Comparison of ENCODE assay signal across 21 cellular contexts in genomic region chrX:123817288-123817894, GRCh38. TPM values are rescaled to one million over a fixed set of nuclear protein-coding genes. Genes with fewer than 3 reads are reported as not detected.
DNase-seq lines count a peak whose midpoint lies in the region; ATAC-seq, FAIRE-seq and TF ChIP-seq lines count a peak whose summit lies in the region.
"Had no signal": no experiment of that assay in that cellular context is flagged by ENCODE, and none has a peak within 500 bp of the region (broad histone marks: within the 10 kb centered on the region; RNA-seq: fewer than 3 reads in every experiment).

No MANE protein-coding gene starts in this region.

- FAIRE-seq in HepG2 (lab: Jason Lieb, UNC) = no peak
- FAIRE-seq: GM12892, GM19239, H54 had no signal

- H3K4me3 ChIP-seq in right lobe of liver = no peak overlapping the region
- H3K4me3 ChIP-seq in HepG2 (replicated peaks in 1 of 3; ENCODE audit: insufficient read depth in 1 of 3, low read depth in 2 of 3, low read length in 3 of 3) = no peak overlapping the region
- H3K4me3 ChIP-seq in parathyroid adenoma (ENCODE audit: low read depth, low read length) = no peak overlapping the region
- H3K4me3 ChIP-seq: BLaER1, MG63 had no signal

- in situ Hi-C loops in HepG2 (cut with HindIII; ENCODE audit: extremely low pct_ligation_motif_present, low pct_unique_long_range_greater_than_20kb) = no loop called here

- peak in 2 of 4 donors; percentile 15 to 45 for ATAC-seq in right lobe of liver
- ATAC-seq in HepG2 = no peak
- ATAC-seq in GM21529 (IDR thresholded peaks at IDR 0.05; ENCODE audit: unreplicated experiment) = no peak

- H3K9me3 ChIP-seq in right lobe of liver (no peaks in the 10 kb centered on the region), HepG2 (ENCODE audit: low read length) (no peaks in the 10 kb centered on the region), parathyroid adenoma (ENCODE audit: control insufficient read depth, low read length) (no peaks in the 10 kb centered on the region)
- H3K9me3 ChIP-seq: MG63 had no signal

- H3K4me2 ChIP-seq in HepG2 (ENCODE audit: low read depth, low read length) (no peak overlapping the region), parathyroid adenoma (ENCODE audit: low read length) (no peak overlapping the region)
- H3K4me2 ChIP-seq: BLaER1 had no signal

- no peak for TF ChIP-seq RAD21 in HepG2 (CRISPR knock-in tag; IDR thresholded peaks at IDR 0.05)

- H3K79me2 ChIP-seq in HepG2 (ENCODE audit: insufficient read depth, low read length) = no peaks in the 10 kb centered on the region
- no peaks in the 10 kb centered on the region for H3K79me2 ChIP-seq in parathyroid adenoma

- TF ChIP-seq EP300 in HepG2 (IDR thresholded peaks at IDR 0.05; ENCODE audit: low read depth in 2 of 2, low read length in 2 of 2) (no peak), HepG2 (CRISPR knock-in tag; IDR thresholded peaks at IDR 0.05; ENCODE audit: borderline replicate concordance) (no peak)

- H2AFZ ChIP-seq in HepG2 (ENCODE audit: low read length) (no peak overlapping the region), parathyroid adenoma (peak overlapping the region; percentile 28)

- H3K36me3 ChIP-seq in right lobe of liver (no peaks in the 10 kb centered on the region), HepG2 (replicated peaks in 1 of 2; ENCODE audit: control insufficient read depth in 1 of 2, insufficient read depth in 2 of 2, low read length in 2 of 2) (no peaks in the 10 kb centered on the region), parathyroid adenoma (ENCODE audit: control insufficient read depth, insufficient read depth, low read length) (no peaks in the 10 kb centered on the region)
- H3K36me3 ChIP-seq: BLaER1, MG63 had no signal

- TF ChIP-seq CTCF in right lobe of liver (IDR thresholded peaks at IDR 0.05) (no peak), HepG2 (CRISPR knock-in tag; IDR thresholded peaks at IDR 0.05) (no peak), parathyroid adenoma (IDR thresholded peaks at IDR 0.05) (no peak)

- TF ChIP-seq POLR2A in right lobe of liver (IDR thresholded peaks at IDR 0.05) = no peak
- TF ChIP-seq POLR2A in HepG2 (IDR thresholded peaks at IDR 0.05; ENCODE audit: insufficient read depth in 1 of 2, low read depth in 2 of 2, low read length in 2 of 2) = no peak

- BruUV-seq in HepG2 (replicated peaks; lab: Mats Ljungman, UMichigan) = no TSS peak

- intact Hi-C loops in right lobe of liver (cut with DNase I) = no loop called here
- intact Hi-C loops in HepG2 (cut with micrococcal nuclease; ENCODE audit: unreplicated experiment) = no loop called here

- H3K9ac ChIP-seq in HepG2 (ENCODE audit: insufficient read depth, low read depth, low read length) = no peak overlapping the region
- no peak overlapping the region for H3K9ac ChIP-seq in parathyroid adenoma
- H3K9ac ChIP-seq: BLaER1 had no signal

- DNase-seq in right lobe of liver (peak in 2 of 3 donors; percentile 48 to 53), HepG2 (ENCODE audit: low spot score) (no peak), epithelial cell of prostate (ENCODE audit: low read depth, low spot score) (no peak), NCI-H2029 (lab: John Stamatoyannopoulos, UW) (no peak), NCI-H2081 (lab: John Stamatoyannopoulos, UW) (no peak)
- DNase-seq: CD4-positive, CD25-positive, alpha-beta regulatory T cell; DMS153; DND-41; Kasumi-1; MG63; NCI-H1105 treated with DMSO at 0.1 percent for 48 hours; NCI-H146; NCI-H1930; NCI-H2227 treated with DMSO at 0.1 percent for 48 hours; NCI-H526 treated with DMSO at 0.1 percent for 48 hours had no signal

- CTCF ChIA-PET in HepG2 (lab: Yijun Ruan, JAX; ENCODE audit: low intra/inter-chr PET ratio, low total read pairs) = no interaction called here

- POLR2A ChIA-PET in HepG2 (lab: Yijun Ruan, JAX) = interaction anchor here (0.6 to 1.0 kb wide), 2 partner anchors 10 to 13 kb away, joined by 3 read pairs; no protein-coding TSS in a partner anchor

- H3K4me1 ChIP-seq in right lobe of liver (no peaks in the 10 kb centered on the region), HepG2 (ENCODE audit: insufficient read depth, low read length) (peaks cover 27% of the 10 kb centered on the region), parathyroid adenoma (no peaks in the 10 kb centered on the region)
- H3K4me1 ChIP-seq: BLaER1 had no signal

- H3K27me3 ChIP-seq in right lobe of liver (no peaks in the 10 kb centered on the region), HepG2 (ENCODE audit: control insufficient read depth in 1 of 2, insufficient read depth in 2 of 2, low read length in 2 of 2) (no peaks in the 10 kb centered on the region), parathyroid adenoma (ENCODE audit: control insufficient read depth, insufficient read depth, low read length) (no peaks in the 10 kb centered on the region)
- H3K27me3 ChIP-seq: BLaER1, MG63 had no signal

- 42% methylated on average over 4 of the region's 6 CpGs for WGBS in right lobe of liver (ENCODE audit: insufficient coverage, low coverage, low lambda C conversion rate, missing lambda C conversion rate)
- WGBS in HepG2 (ENCODE audit: low lambda C conversion rate) = 88% methylated on average over 4 of the region's 6 CpGs

- no peak overlapping the region for H3K27ac ChIP-seq in right lobe of liver
- no peak overlapping the region for H3K27ac ChIP-seq in HepG2 (ENCODE audit: extremely low read length, insufficient read depth, low read length)
- H3K27ac ChIP-seq in epithelial cell of prostate = peak overlapping the region; percentile 87
- H3K27ac ChIP-seq in parathyroid adenoma = no peak overlapping the region
- H3K27ac ChIP-seq: BLaER1 had no signal

- H4K20me1 ChIP-seq in HepG2 (ENCODE audit: insufficient read depth, low read length) = no peaks in the 10 kb centered on the region
- H4K20me1 ChIP-seq: BLaER1 had no signal

TF ChIP-seq in HepG2, 621 proteins besides CTCF, POLR2A, EP300 and RAD21:
- TF ChIP-seq, protein P1, sequence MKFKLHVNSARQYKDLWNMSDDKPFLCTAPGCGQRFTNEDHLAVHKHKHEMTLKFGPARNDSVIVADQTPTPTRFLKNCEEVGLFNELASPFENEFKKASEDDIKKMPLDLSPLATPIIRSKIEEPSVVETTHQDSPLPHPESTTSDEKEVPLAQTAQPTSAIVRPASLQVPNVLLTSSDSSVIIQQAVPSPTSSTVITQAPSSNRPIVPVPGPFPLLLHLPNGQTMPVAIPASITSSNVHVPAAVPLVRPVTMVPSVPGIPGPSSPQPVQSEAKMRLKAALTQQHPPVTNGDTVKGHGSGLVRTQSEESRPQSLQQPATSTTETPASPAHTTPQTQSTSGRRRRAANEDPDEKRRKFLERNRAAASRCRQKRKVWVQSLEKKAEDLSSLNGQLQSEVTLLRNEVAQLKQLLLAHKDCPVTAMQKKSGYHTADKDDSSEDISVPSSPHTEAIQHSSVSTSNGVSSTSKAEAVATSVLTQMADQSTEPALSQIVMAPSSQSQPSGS (CRISPR knock-in tag; IDR thresholded peaks at IDR 0.05) = no peak
- no peak for TF ChIP-seq ZBTB21 (CRISPR knock-in tag; IDR thresholded peaks at IDR 0.05)

RNA-seq across cellular contexts. Expression of gene XIAP, which starts 42.5 kb away (rescaled TPM):
- total RNA-seq in right lobe of liver = 10 to 100 TPM; 15.4 to 28.0 (median 24.7) TPM
- total RNA-seq in HepG2 (2016; rRNA removed; fragmentation: Illumina TruSeq; extraction: Trizol) = 29.5 and 53.0 TPM in 2 replicates
- 6.8 and 12.3 TPM in 2 replicates for total RNA-seq in HepG2 (2016; cell fraction: cytosol; rRNA removed; fragmentation: Illumina TruSeq; extraction: Trizol; ENCODE audit: low read depth)
- 28.7 and 48.6 TPM in 2 replicates for total RNA-seq in HepG2 (2016; cell fraction: insoluble cytoplasmic fraction; rRNA removed; fragmentation: Illumina TruSeq; extraction: Trizol)
- total RNA-seq in HepG2 (2016; cell fraction: membrane; rRNA removed; fragmentation: Illumina TruSeq; extraction: Trizol) = 13.6 and 23.0 TPM in 2 replicates
- total RNA-seq in HepG2 (2016; cell fraction: nucleus; rRNA removed; fragmentation: Illumina TruSeq; extraction: Trizol) = 21.6 and 21.7 TPM in 2 replicates
- 10.1 and 12.9 TPM in 2 replicates for polyA plus RNA-seq in HepG2 (2011; rRNA removed)
- 5.9 and 6.5 TPM in 2 replicates for polyA plus RNA-seq in HepG2 (2011; cell fraction: cytosol; rRNA removed)
- 5.7 and 6.6 TPM in 2 replicates for polyA plus RNA-seq in HepG2 (2011; cell fraction: nucleus; rRNA removed)
- 8.7 and 9.1 TPM in 2 replicates for polyA plus RNA-seq in HepG2 (2012)
- 2.9 and 3.8 TPM in 2 replicates for polyA plus RNA-seq in HepG2 (2016; cell fraction: cytosol; fragmentation: Illumina TruSeq; extraction: Trizol; ENCODE audit: low read depth)
- 17.7 and 18.6 TPM in 2 replicates for polyA plus RNA-seq in HepG2 (2016; cell fraction: insoluble cytoplasmic fraction; fragmentation: Illumina TruSeq; extraction: Trizol; ENCODE audit: low read depth)
- 3.7 and 4.0 TPM in 2 replicates for polyA plus RNA-seq in HepG2 (2016; cell fraction: membrane; fragmentation: Illumina TruSeq; extraction: Trizol; ENCODE audit: low read depth)
- polyA plus RNA-seq in HepG2 (2016; cell fraction: nucleus; fragmentation: Illumina TruSeq; extraction: Trizol; ENCODE audit: insufficient read depth, low read depth) = 18.5 and 21.5 TPM in 2 replicates
- 8.4 and 14.4 TPM in 2 replicates for polyA minus RNA-seq in HepG2 (2011; rRNA and poly(A)+ RNA removed; ENCODE audit: low replicate concordance)
- polyA minus RNA-seq in HepG2 (2011; cell fraction: cytosol; rRNA and poly(A)+ RNA removed) = 13.2 and 19.9 TPM in 2 replicates
- 16.2 and 17.1 TPM in 2 replicates for polyA minus RNA-seq in HepG2 (2011; cell fraction: nucleus; rRNA and poly(A)+ RNA removed)

Comparison
In these comparisons a context has a peak if more than half of its experiments do, and no peak if none do; other contexts are left out.
1. DNase-seq: peak in right lobe of liver (2 of 3); none in HepG2 (single experiment), epithelial cell of prostate (single experiment), NCI-H2029 (single experiment) and NCI-H2081 (0 of 2).